11 cellular contexts compared by ENCODE assay signal in genomic region chr2:63047534-63048281, GRCh38. TPM values are rescaled to one million over a fixed set of nuclear protein-coding genes. Genes with fewer than 3 reads are reported as not detected.
DNase-seq lines count a peak whose midpoint lies in the region; ATAC-seq and TF ChIP-seq lines count a peak whose summit lies in the region.
"Had no signal": no experiment of that assay in that cellular context is flagged by ENCODE, and none has a peak within 500 bp of the region (broad histone marks: within the 10 kb centered on the region; RNA-seq: fewer than 3 reads in every experiment).

No MANE protein-coding gene starts in this region.

- no peaks in the 10 kb centered on the region for H3K9me3 Mint-ChIP-seq in nephron

- TF ChIP-seq CTCF in dorsolateral prefrontal cortex (IDR thresholded peaks at IDR 0.05 in 54 of 56, conservative IDR thresholded peaks at IDR 0.05 in 2 of 56; ENCODE audit: low read depth in 1 of 56, partially characterized antibody in 56 of 56) (no peak), nephron (IDR thresholded peaks at IDR 0.05; ENCODE audit: unreplicated experiment in 3 of 3) (no peak)

- intact Hi-C loops in dorsolateral prefrontal cortex (cut with DNase I), result no loop called here

- H3K36me3 Mint-ChIP-seq in nephron (ENCODE audit: low read depth), result peaks cover 21% of the 10 kb centered on the region

- peak overlapping the region in 49 of 59 donors; percentile 5 to 87 (median 61) for H3K27ac ChIP-seq in dorsolateral prefrontal cortex

- H3K4me3 Mint-ChIP-seq in nephron, result peak overlapping the region; percentile 43 to 69 (median 45)

- no peak for ATAC-seq in GM21390 (IDR thresholded peaks at IDR 0.05; ENCODE audit: unreplicated experiment)

- peaks cover 32% of the 10 kb centered on the region for H3K4me1 Mint-ChIP-seq in nephron

- H3K27me3 Mint-ChIP-seq in nephron (ENCODE audit: low read depth), result peaks cover 93% of the 10 kb centered on the region

- peak overlapping the region in 55 of 59 donors; percentile 1 to 74 (median 47) for H3K4me3 ChIP-seq in dorsolateral prefrontal cortex
- H3K4me3 ChIP-seq: MG63 had no signal

- DNase-seq in ELF-1 (ENCODE audit: low read depth, low spot score), result peak; percentile 69
- peak; percentile 47 for DNase-seq in NCI-H146 (lab: John Stamatoyannopoulos, UW)
- peak in 1 of 10 donors; percentile 47 for DNase-seq in dorsolateral prefrontal cortex
- no peak for DNase-seq in middle frontal gyrus (ENCODE audit: extremely low spot score, low spot score)
- no peak for DNase-seq in DMS53 (lab: John Stamatoyannopoulos, UW)
- no peak for DNase-seq in HuH-7 (ENCODE audit: low spot score)
- DNase-seq: activated gamma-delta T cell, MG63 had no signal

- H3K27me3 ChIP-seq in dorsolateral prefrontal cortex, result peaks cover 0 to 99% (median 66%) of the 10 kb centered on the region in 45 donors
- H3K27me3 ChIP-seq: MG63 had no signal

- no peak overlapping the region for H3K27ac Mint-ChIP-seq in nephron

RNA-seq across cellular contexts. Expression of gene OTX1, which starts 2.9 kb away (rescaled TPM):
- total RNA-seq in dorsolateral prefrontal cortex, result 10 to 100 TPM in 1 of 120 experiments, 1 to 10 TPM in 119; 1.4 to 11.1 (median 4.2) TPM
- total RNA-seq: subcutaneous adipose tissue had no signal

Comparison
In these comparisons a context has a peak if more than half of its experiments do, and no peak if none do; other contexts are left out.
1. DNase-seq: peak in ELF-1 (single experiment) and NCI-H146 (single experiment); none in middle frontal gyrus (single experiment), DMS53 (single experiment) and HuH-7 (single experiment).